Comparison of ENCODE assay signal across 31 cellular contexts in the genomic region with DNA sequence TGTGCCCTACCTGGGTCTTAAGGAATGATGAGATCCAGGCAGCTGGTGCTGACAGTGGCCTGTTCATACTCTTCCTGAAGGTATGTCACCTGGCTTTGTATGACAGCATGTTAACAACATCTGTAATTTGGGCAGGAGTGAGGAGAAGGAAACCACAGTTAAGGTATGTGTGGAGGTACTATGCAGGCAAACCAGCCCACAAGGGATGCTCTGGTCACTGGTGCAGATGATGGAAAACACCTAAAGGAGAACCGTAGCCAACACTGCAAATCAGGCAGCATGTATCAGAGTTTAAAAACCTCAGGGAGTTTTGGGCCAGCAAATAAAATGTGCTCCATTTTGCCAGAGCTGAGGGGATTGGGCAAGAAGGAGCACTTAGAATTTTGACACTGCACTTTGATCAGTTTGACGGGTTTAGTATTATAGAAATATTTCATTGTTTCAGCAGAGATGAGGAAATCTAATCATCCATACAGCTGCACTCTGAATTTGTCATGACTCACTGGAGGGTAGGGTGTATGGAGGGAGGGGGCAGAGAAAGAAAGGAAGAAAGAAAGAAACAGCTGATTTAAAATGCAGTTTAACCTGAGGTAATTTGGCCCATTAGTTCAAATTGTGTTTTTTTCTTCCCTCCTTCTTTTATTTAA.
A peak's percentile ranks its signal among the peaks of the same experiment; 100 is the strongest.
DNase-seq lines count a peak whose midpoint lies in the region; ATAC-seq and TF ChIP-seq lines count a peak whose summit lies in the region.
"Had no signal": no experiment of that assay in that cellular context is flagged by ENCODE, and none has a peak within 500 bp of the region (broad histone marks: within the 10 kb centered on the region; RNA-seq: fewer than 3 reads in every experiment).

No MANE protein-coding gene starts in this region.

- H3K27me3 Mint-ChIP-seq in T-helper 17 cell (peaks cover 35% of the 10 kb centered on the region), Calu3 (ENCODE audit: unreplicated experiment) (peaks cover 33% of the 10 kb centered on the region)
- H3K27me3 Mint-ChIP-seq: activated CD4-positive, alpha-beta T cell treated with anti-CD3 and anti-CD28 coated beads, Interleukin-2, amount 10 ng/mL, durations not matched to agents 7 days and 5 days had no signal

- intact Hi-C loops in Calu3 (cut with micrococcal nuclease; ENCODE audit: unreplicated experiment) = no loop called here

- in situ Hi-C loops in HAP-1 (cut with MboI; ENCODE audit: low sequenced_read_pairs) = no loop called here

- DNase-seq in GM03348 (ENCODE audit: low spot score) (peak; percentile 60), T-helper 17 cell (no peak), fibroblast of the aortic adventitia (ENCODE audit: low read depth) (peak; percentile 23), Calu3 (no peak), HAP-1 (ENCODE audit: low spot score in 2 of 2) (no peak), DMS79 treated with DMSO at 0.1 percent for 48 hours (lab: John Stamatoyannopoulos, UW) (no peak)
- DNase-seq in stimulated activated effector memory CD8-positive, alpha-beta T cell treated with anti-CD3 and anti-CD28 coated beads, Interleukin-12 subunit alpha, Interleukin-12 subunit beta, amount 100 ng/mL, for 72 hours (ENCODE audit: low spot score in 2 of 2) = no peak
- DNase-seq: ACHN; activated B cell treated with CpG ODN at 0.5 μM for 24 hours; activated CD4-positive, alpha-beta T cell treated with anti-CD3 and anti-CD28 coated beads, Interleukin-2, amount 10 ng/mL, durations not matched to agents 7 days and 5 days; aorta; colonic mucosa; DND-41; effector CD4-positive, alpha-beta T cell; foreskin keratinocyte; GF-D8; heart left ventricle; islet precursor cell; NCI-H1048; NCI-H1694; NCI-H446 treated with DMSO at 0.1 percent for 48 hours; NCI-H82; SJCRH30; stimulated activated CD4-positive, alpha-beta T cell treated with anti-CD3 and anti-CD28 coated beads, Interleukin-12 subunit alpha, Interleukin-12 subunit beta, amount 100 ng/mL, for 4 hours; stimulated activated CD4-positive, alpha-beta T cell treated with anti-CD3 and anti-CD28 coated beads, Interleukin-2, amount 100 ng/mL, for 48 hours; T-cell; thyroid gland; uterus had no signal

- H3K4me3 ChIP-seq in fibroblast of the aortic adventitia (ENCODE audit: low read depth, low read length) = no peak overlapping the region
- H3K4me3 ChIP-seq in HAP-1 = no peak overlapping the region
- H3K4me3 ChIP-seq: colonic mucosa, heart left ventricle, neural progenitor cell, SJCRH30, thyroid gland, uterus had no signal

- CTCF ChIA-PET in Calu3 (lab: Charles Lee) = no interaction called here

- H3K9me3 ChIP-seq in T-helper 17 cell (ENCODE audit: control insufficient read depth, low read length, poor library complexity, severe bottlenecking) (no peaks in the 10 kb centered on the region), HAP-1 (no peaks in the 10 kb centered on the region)
- H3K9me3 ChIP-seq: colonic mucosa, heart left ventricle, SJCRH30, thyroid gland, uterus had no signal

- ATAC-seq in T-helper 17 cell = peak; percentile 44
- ATAC-seq in stimulated activated effector memory CD8-positive, alpha-beta T cell treated with anti-CD3 and anti-CD28 coated beads, Interleukin-12 subunit alpha, Interleukin-12 subunit beta, amount 100 ng/mL, for 72 hours = peak; percentile 9
- ATAC-seq: foreskin keratinocyte, heart left ventricle, sciatic nerve, T-cell had no signal

- no peaks in the 10 kb centered on the region for H3K4me1 ChIP-seq in HAP-1
- H3K4me1 ChIP-seq: colonic mucosa, foreskin keratinocyte, heart left ventricle, SJCRH30, thyroid gland, uterus had no signal

- no peak for TF ChIP-seq CTCF in fibroblast of the aortic adventitia (IDR thresholded peaks at IDR 0.05; ENCODE audit: insufficient read depth, low read length)
- TF ChIP-seq CTCF in Calu3 (IDR thresholded peaks at IDR 0.05; ENCODE audit: unreplicated experiment) = no peak

- H3K4me1 Mint-ChIP-seq in T-helper 17 cell = no peaks in the 10 kb centered on the region
- H3K4me1 Mint-ChIP-seq in stimulated activated effector memory CD8-positive, alpha-beta T cell treated with anti-CD3 and anti-CD28 coated beads, Interleukin-12 subunit alpha, Interleukin-12 subunit beta, amount 100 ng/mL, for 72 hours = peaks cover 19% of the 10 kb centered on the region
- H3K4me1 Mint-ChIP-seq in Calu3 (ENCODE audit: low read depth, unreplicated experiment) = no peaks in the 10 kb centered on the region
- H3K4me1 Mint-ChIP-seq: activated B cell treated with CpG ODN at 0.5 μM for 24 hours; activated CD4-positive, alpha-beta T cell treated with anti-CD3 and anti-CD28 coated beads, Interleukin-2, amount 10 ng/mL, durations not matched to agents 7 days and 5 days had no signal

- H3K9me3 Mint-ChIP-seq in stimulated activated effector memory CD8-positive, alpha-beta T cell treated with anti-CD3 and anti-CD28 coated beads, Interleukin-12 subunit alpha, Interleukin-12 subunit beta, amount 100 ng/mL, for 72 hours = no peaks in the 10 kb centered on the region
- no peaks in the 10 kb centered on the region for H3K9me3 Mint-ChIP-seq in Calu3 (ENCODE audit: low read depth, unreplicated experiment)
- H3K9me3 Mint-ChIP-seq: activated B cell treated with CpG ODN at 0.5 μM for 24 hours; activated CD4-positive, alpha-beta T cell treated with anti-CD3 and anti-CD28 coated beads, Interleukin-2, amount 10 ng/mL, durations not matched to agents 7 days and 5 days; neural progenitor cell had no signal

- no TSS peak for BruUV-seq in Calu3 (replicated peaks; lab: Mats Ljungman, UMichigan)

- no peaks in the 10 kb centered on the region for H3K36me3 ChIP-seq in HAP-1 (replicated peaks)
- H3K36me3 ChIP-seq: colonic mucosa, heart left ventricle, neural progenitor cell, SJCRH30, thyroid gland, uterus had no signal

- peaks cover 11% of the 10 kb centered on the region for H3K27me3 ChIP-seq in HAP-1 (ENCODE audit: low read depth)
- H3K27me3 ChIP-seq: colonic mucosa, foreskin keratinocyte, neural progenitor cell, SJCRH30, thyroid gland, uterus had no signal

- H3K36me3 Mint-ChIP-seq in T-helper 17 cell (ENCODE audit: low read depth) (no peaks in the 10 kb centered on the region), Calu3 (ENCODE audit: insufficient read depth, unreplicated experiment) (no peaks in the 10 kb centered on the region)
- H3K36me3 Mint-ChIP-seq in stimulated activated effector memory CD8-positive, alpha-beta T cell treated with anti-CD3 and anti-CD28 coated beads, Interleukin-12 subunit alpha, Interleukin-12 subunit beta, amount 100 ng/mL, for 72 hours = no peaks in the 10 kb centered on the region
- H3K36me3 Mint-ChIP-seq: activated naive CD8-positive, alpha-beta T cell; neural progenitor cell; T-cell had no signal

- H3K27ac Mint-ChIP-seq in T-helper 17 cell = peak overlapping the region; percentile 60
- no peak overlapping the region for H3K27ac Mint-ChIP-seq in stimulated activated effector memory CD8-positive, alpha-beta T cell treated with anti-CD3 and anti-CD28 coated beads, Interleukin-12 subunit alpha, Interleukin-12 subunit beta, amount 100 ng/mL, for 72 hours
- H3K27ac Mint-ChIP-seq in Calu3 (ENCODE audit: unreplicated experiment) = no peak overlapping the region
- H3K27ac Mint-ChIP-seq: activated B cell treated with CpG ODN at 0.5 μM for 24 hours; activated CD4-positive, alpha-beta T cell treated with anti-CD3 and anti-CD28 coated beads, Interleukin-2, amount 10 ng/mL, durations not matched to agents 7 days and 5 days; activated naive CD8-positive, alpha-beta T cell; neural progenitor cell had no signal

- no peak overlapping the region for H3K4me3 Mint-ChIP-seq in T-helper 17 cell
- no peak overlapping the region for H3K4me3 Mint-ChIP-seq in stimulated activated effector memory CD8-positive, alpha-beta T cell treated with anti-CD3 and anti-CD28 coated beads, Interleukin-12 subunit alpha, Interleukin-12 subunit beta, amount 100 ng/mL, for 72 hours
- H3K4me3 Mint-ChIP-seq in Calu3 (ENCODE audit: low read depth, unreplicated experiment) = no peak overlapping the region
- H3K4me3 Mint-ChIP-seq: activated B cell treated with CpG ODN at 0.5 μM for 24 hours; activated CD4-positive, alpha-beta T cell treated with anti-CD3 and anti-CD28 coated beads, Interleukin-2, amount 10 ng/mL, durations not matched to agents 7 days and 5 days; activated naive CD8-positive, alpha-beta T cell; neural progenitor cell; T-cell had no signal

Comparison
In these comparisons a context has a peak if more than half of its experiments do, and no peak if none do; other contexts are left out.
1. DNase-seq: peak in GM03348 (single experiment) and fibroblast of the aortic adventitia (single experiment); none in T-helper 17 cell (0 of 3), stimulated activated effector memory CD8-positive, alpha-beta T cell treated with anti-CD3 and anti-CD28 coated beads, Interleukin-12 subunit alpha, Interleukin-12 subunit beta, amount 100 ng/mL, for 72 hours (0 of 2), Calu3 (single experiment), HAP-1 (0 of 2) and DMS79 treated with DMSO at 0.1 percent for 48 hours (single experiment).